In genomic region chr6:113856011-113856551, GRCh38 we compare ENCODE assay signal across 8 cellular contexts. TPM values are rescaled to one million over a fixed set of nuclear protein-coding genes. Genes with fewer than 3 reads are reported as not detected.
DNase-seq lines count a peak whose midpoint lies in the region; ATAC-seq and TF ChIP-seq lines count a peak whose summit lies in the region.

No MANE protein-coding gene starts in this region.

- TF ChIP-seq POLR2A in gastrocnemius medialis (IDR thresholded peaks at IDR 0.05) = peak in 1 of 2 donors; percentile 9

- no peak overlapping the region for H3K27ac Mint-ChIP-seq in activated CD8-positive, alpha-beta T cell treated with anti-CD3 and anti-CD28 coated beads for 36 hours
- H3K27ac Mint-ChIP-seq in natural killer cell treated with Interleukin-12 subunit alpha and Interleukin-12 subunit beta and Interleukin-15 and Interleukin-18, amount 100 ng/mL, for 72 hours = no peak overlapping the region

- peak overlapping the region; percentile 70 to 94 (median 75) for H3K4me3 ChIP-seq in gastrocnemius medialis

- H3K4me3 Mint-ChIP-seq in activated CD8-positive, alpha-beta T cell treated with anti-CD3 and anti-CD28 coated beads for 36 hours = peak overlapping the region; percentile 59
- no peak overlapping the region for H3K4me3 Mint-ChIP-seq in natural killer cell treated with Interleukin-12 subunit alpha and Interleukin-12 subunit beta and Interleukin-15 and Interleukin-18, amount 100 ng/mL, for 72 hours

- H3K36me3 Mint-ChIP-seq in activated CD8-positive, alpha-beta T cell treated with anti-CD3 and anti-CD28 coated beads for 36 hours (ENCODE audit: low read depth) = no peaks in the 10 kb centered on the region
- peaks cover 4% of the 10 kb centered on the region for H3K36me3 Mint-ChIP-seq in natural killer cell treated with Interleukin-12 subunit alpha and Interleukin-12 subunit beta and Interleukin-15 and Interleukin-18, amount 100 ng/mL, for 72 hours

- no peak for ATAC-seq in activated CD8-positive, alpha-beta T cell treated with anti-CD3 and anti-CD28 coated beads for 36 hours
- ATAC-seq in left ventricle myocardium superior = no peak
- ATAC-seq in gastrocnemius medialis = no peak
- no peak for ATAC-seq in GM18873 (IDR thresholded peaks at IDR 0.05; ENCODE audit: low FRiP score, unreplicated experiment)
- no peak for ATAC-seq in natural killer cell treated with Interleukin-12 subunit alpha and Interleukin-12 subunit beta and Interleukin-15 and Interleukin-18, amount 100 ng/mL, for 72 hours

- intact Hi-C loops in activated CD8-positive, alpha-beta T cell treated with anti-CD3 and anti-CD28 coated beads for 36 hours (cut with micrococcal nuclease) = loop anchor here (5.0 kb wide), 1 partner anchor 224 kb away; no protein-coding TSS in a partner anchor
- intact Hi-C loops in left ventricle myocardium superior (cut with micrococcal nuclease) (no loop called here), gastrocnemius medialis (cut with DNase I; ENCODE audit: low total_unique reads) (loop anchor here (10.0 kb wide), 3 partner anchors 261 to 441 kb away; no protein-coding TSS in a partner anchor)

- no peaks in the 10 kb centered on the region for H3K27me3 ChIP-seq in gastrocnemius medialis

- H3K27me3 Mint-ChIP-seq in activated CD8-positive, alpha-beta T cell treated with anti-CD3 and anti-CD28 coated beads for 36 hours = peaks cover 39% of the 10 kb centered on the region
- H3K27me3 Mint-ChIP-seq in natural killer cell treated with Interleukin-12 subunit alpha and Interleukin-12 subunit beta and Interleukin-15 and Interleukin-18, amount 100 ng/mL, for 72 hours = peaks cover 33 to 35% of the 10 kb centered on the region in 2 donors

- H3K27ac ChIP-seq in gastrocnemius medialis = peak overlapping the region; percentile 70 to 93 (median 86)

- no peaks in the 10 kb centered on the region for H3K4me1 ChIP-seq in gastrocnemius medialis

- peak; percentile 15 for DNase-seq in GM10248 (ENCODE audit: extremely low spot score)
- peak; percentile 39 to 53 for DNase-seq in NCI-H1930 (lab: John Stamatoyannopoulos, UW)
- peak; percentile 6 for DNase-seq in activated CD8-positive, alpha-beta T cell treated with anti-CD3 and anti-CD28 coated beads for 36 hours
- peak; percentile 33 for DNase-seq in left ventricle myocardium superior
- DNase-seq in gastrocnemius medialis = no peak
- DNase-seq in natural killer cell treated with Interleukin-12 subunit alpha and Interleukin-12 subunit beta and Interleukin-15 and Interleukin-18, amount 100 ng/mL, for 72 hours (ENCODE audit: low spot score) = no peak
- DNase-seq in LoVo (ENCODE audit: low spot score) = no peak

- H3K9me3 Mint-ChIP-seq in activated CD8-positive, alpha-beta T cell treated with anti-CD3 and anti-CD28 coated beads for 36 hours = no peaks in the 10 kb centered on the region
- H3K9me3 Mint-ChIP-seq in natural killer cell treated with Interleukin-12 subunit alpha and Interleukin-12 subunit beta and Interleukin-15 and Interleukin-18, amount 100 ng/mL, for 72 hours = no peaks in the 10 kb centered on the region

- in situ Hi-C loops in gastrocnemius medialis (cut with MboI; ENCODE audit: low sequenced_read_pairs in 4 of 4) = loop anchor here in 2 of 4 donors (5.0 to 25.0 kb wide), 2 partner anchors 544 to 549 kb away; no protein-coding TSS in a partner anchor

- POLR2A ChIA-PET in GM10248 (lab: Yijun Ruan, JAX) = interaction anchor here (1.1 kb wide), 1 partner anchor 549 kb away, joined by 3 read pairs; no protein-coding TSS in a partner anchor
- POLR2A ChIA-PET in activated CD8-positive, alpha-beta T cell treated with anti-CD3 and anti-CD28 coated beads for 36 hours (lab: Charles Lee) = no interaction called here

- H3K9me3 ChIP-seq in gastrocnemius medialis = no peaks in the 10 kb centered on the region

- CTCF ChIA-PET in GM10248 (lab: Yijun Ruan, JAX) = interaction anchor here (1.0 to 2.1 kb wide), 5 partner anchors 9 to 550 kb away, joined by 3 to 8 read pairs (median 5); no protein-coding TSS in a partner anchor
- CTCF ChIA-PET in activated CD8-positive, alpha-beta T cell treated with anti-CD3 and anti-CD28 coated beads for 36 hours (lab: Charles Lee) = interaction anchor here (1.0 to 1.4 kb wide), 2 partner anchors 53 to 549 kb away, joined by 5 read pairs; no protein-coding TSS in a partner anchor

- peaks cover 16% of the 10 kb centered on the region for H3K4me1 Mint-ChIP-seq in activated CD8-positive, alpha-beta T cell treated with anti-CD3 and anti-CD28 coated beads for 36 hours (ENCODE audit: low read depth)
- H3K4me1 Mint-ChIP-seq in natural killer cell treated with Interleukin-12 subunit alpha and Interleukin-12 subunit beta and Interleukin-15 and Interleukin-18, amount 100 ng/mL, for 72 hours (ENCODE audit: low read depth in 2 of 2) = peaks cover 10 to 12% of the 10 kb centered on the region in 2 donors

- TF ChIP-seq CTCF in GM10248 (IDR thresholded peaks at IDR 0.05; ENCODE audit: control extremely low read depth, extremely low read depth, low read depth, missing control alignments) (no peak), gastrocnemius medialis (IDR thresholded peaks at IDR 0.05 in 4 of 5, conservative IDR thresholded peaks at IDR 0.05 in 1 of 5) (no peak)
- TF ChIP-seq CTCF in activated CD8-positive, alpha-beta T cell treated with anti-CD3 and anti-CD28 coated beads for 36 hours (IDR thresholded peaks at IDR 0.05) = no peak

- no peaks in the 10 kb centered on the region for H3K36me3 ChIP-seq in gastrocnemius medialis

RNA-seq across cellular contexts. Expression of gene MARCKS, which starts 1.1 kb away (rescaled TPM):
- under 1 TPM; 0.47 to 0.83 TPM for total RNA-seq in activated CD8-positive, alpha-beta T cell treated with anti-CD3 and anti-CD28 coated beads for 36 hours
- total RNA-seq in left ventricle myocardium superior (25.4 TPM), gastrocnemius medialis (1 to 10 TPM; 4.3 to 7.1 (median 5.4) TPM)
- total RNA-seq in natural killer cell treated with Interleukin-12 subunit alpha and Interleukin-12 subunit beta and Interleukin-15 and Interleukin-18, amount 100 ng/mL, for 72 hours = 1 to 10 TPM in 1 of 2 donors, under 1 TPM in 1; 0.74 to 1.1 TPM

Comparison
In these comparisons a context has a peak if more than half of its experiments do, and no peak if none do; other contexts are left out.
1. DNase-seq: peak in GM10248 (single experiment), NCI-H1930 (2 of 2), activated CD8-positive, alpha-beta T cell treated with anti-CD3 and anti-CD28 coated beads for 36 hours (single experiment) and left ventricle myocardium superior (single experiment); none in gastrocnemius medialis (0 of 2), natural killer cell treated with Interleukin-12 subunit alpha and Interleukin-12 subunit beta and Interleukin-15 and Interleukin-18, amount 100 ng/mL, for 72 hours (single experiment) and LoVo (single experiment).